In genomic region chr3:149042766-149043386, GRCh38 we compare ENCODE assay signal across 9 cellular contexts. TPM values are rescaled to one million over a fixed set of nuclear protein-coding genes. Genes with fewer than 3 reads are reported as not detected.
DNase-seq lines count a peak whose midpoint lies in the region; ATAC-seq and TF ChIP-seq lines count a peak whose summit lies in the region.
"Had no signal": no experiment of that assay in that cellular context is flagged by ENCODE, and none has a peak within 500 bp of the region (broad histone marks: within the 10 kb centered on the region; RNA-seq: fewer than 3 reads in every experiment).

No MANE protein-coding gene starts in this region.

- H3K4me3 ChIP-seq in astrocyte of the spinal cord (ENCODE audit: low read depth, low read length) (no peak overlapping the region), dorsolateral prefrontal cortex (no peak overlapping the region)
- H3K4me3 ChIP-seq: cardiac muscle cell had no signal

- ATAC-seq in GM19324 (IDR thresholded peaks at IDR 0.05; ENCODE audit: low FRiP score, unreplicated experiment) (peak; percentile 72), HG03135 (IDR thresholded peaks at IDR 0.05; ENCODE audit: unreplicated experiment) (peak; percentile 78)

- TF ChIP-seq CTCF in astrocyte of the spinal cord (IDR thresholded peaks at IDR 0.05; ENCODE audit: low read depth, low read length) (no peak), dorsolateral prefrontal cortex (IDR thresholded peaks at IDR 0.05 in 54 of 56, conservative IDR thresholded peaks at IDR 0.05 in 2 of 56; ENCODE audit: low read depth in 1 of 56, partially characterized antibody in 56 of 56) (no peak)

- no peaks in the 10 kb centered on the region for H3K27me3 ChIP-seq in dorsolateral prefrontal cortex
- H3K27me3 ChIP-seq: cardiac muscle cell had no signal

- in situ Hi-C loops in astrocyte of the spinal cord (cut with HindIII; ENCODE audit: low sequenced_read_pairs): no loop called here

- DNase-seq in AG20443 (ENCODE audit: low spot score): peak; percentile 25
- DNase-seq in astrocyte of the spinal cord (ENCODE audit: low read depth, low spot score): peak; percentile 62
- DNase-seq in NCI-H345 (lab: John Stamatoyannopoulos, UW): no peak
- no peak for DNase-seq in dorsolateral prefrontal cortex
- DNase-seq in NCI-H1048 (lab: John Stamatoyannopoulos, UW): no peak
- DNase-seq in RPMI8226: no peak

- intact Hi-C loops in dorsolateral prefrontal cortex (cut with DNase I): no loop called here

- no peak overlapping the region for H3K27ac ChIP-seq in dorsolateral prefrontal cortex
- H3K27ac ChIP-seq: cardiac muscle cell had no signal

RNA-seq across cellular contexts. Expression of gene HLTF, which starts 43.5 kb away (rescaled TPM):
- total RNA-seq in dorsolateral prefrontal cortex: 10 to 100 TPM; 29.5 to 74.9 (median 50.5) TPM

RNA-seq across cellular contexts. Expression of gene GYG1, which starts 51.5 kb away (rescaled TPM):
- 10 to 100 TPM; 10.1 to 70.8 (median 37.8) TPM for total RNA-seq in dorsolateral prefrontal cortex

Comparison
In these comparisons a context has a peak if more than half of its experiments do, and no peak if none do; other contexts are left out.
1. DNase-seq: peak in AG20443 (single experiment) and astrocyte of the spinal cord (single experiment); none in NCI-H345 (single experiment), dorsolateral prefrontal cortex (0 of 10), NCI-H1048 (single experiment) and RPMI8226 (single experiment).